ENCODE assay signal across 1 cellular context in genomic region chr16:57091990-57092785, GRCh38.
A peak's percentile ranks its signal among the peaks of the same experiment; 100 is the strongest.
TF ChIP-seq lines count a peak whose summit lies in the region.

TSS of gene CPNE2 (plus strand) at chr16:57092583. CDS start at chr16:57110743, 18,160 bp downstream.

TF ChIP-seq in WTC11, 78 proteins besides CTCF, POLR2A, EP300 and RAD21 (continued from another document):
- 0 out of 2 replicates have a peak, but pooled peaks have one; percentile 17 for TF ChIP-seq ARID4B (CRISPR knock-in tag; IDR thresholded peaks at IDR 0.05; ENCODE audit: borderline replicate concordance)
